1 cellular context compared by ENCODE assay signal in the genomic region with DNA sequence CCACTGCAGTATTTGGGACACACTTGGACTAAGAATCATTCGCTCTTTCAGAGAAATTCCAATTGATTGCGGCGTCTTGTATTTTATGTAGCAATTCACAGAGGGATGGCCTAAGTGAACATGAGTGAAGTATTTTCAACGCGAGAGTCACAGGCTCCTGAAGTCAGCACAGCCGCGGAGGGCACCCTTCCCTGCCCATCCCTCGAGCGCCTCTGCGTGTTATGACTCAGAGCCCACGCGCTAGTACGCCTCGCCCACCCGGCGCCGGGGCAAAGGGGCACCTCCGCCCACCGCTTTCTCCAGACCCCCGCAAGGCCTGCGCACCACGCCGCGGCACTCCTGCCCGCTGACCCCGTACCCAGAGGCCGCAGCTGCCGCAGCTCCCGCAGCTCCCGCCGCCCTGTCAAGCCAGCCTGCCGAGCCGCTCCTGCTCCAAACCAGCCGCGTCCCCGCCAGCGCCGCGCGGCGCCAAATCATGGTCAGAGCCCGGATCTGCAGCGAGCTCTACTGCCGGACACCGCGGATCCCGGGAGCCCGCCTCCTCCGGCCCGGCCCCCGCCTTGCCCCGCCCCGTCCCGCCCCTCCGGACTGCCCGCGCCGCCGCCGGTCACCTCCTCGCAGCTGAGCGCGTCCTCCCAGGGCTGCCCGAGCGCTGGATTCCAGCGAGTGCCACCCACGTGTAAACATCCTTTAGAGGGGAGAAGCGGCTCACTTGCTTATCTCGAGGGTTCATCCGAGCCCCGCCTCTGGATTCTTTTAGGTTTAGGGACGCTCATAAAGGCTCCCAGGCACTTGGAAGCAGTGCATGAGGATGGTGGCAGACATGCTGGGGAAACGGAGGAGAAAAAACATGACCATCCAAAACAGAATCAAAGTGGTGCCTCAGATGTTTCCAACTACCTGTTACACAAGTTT.
TF ChIP-seq lines count a peak whose summit lies in the region.

A gene with protein sequence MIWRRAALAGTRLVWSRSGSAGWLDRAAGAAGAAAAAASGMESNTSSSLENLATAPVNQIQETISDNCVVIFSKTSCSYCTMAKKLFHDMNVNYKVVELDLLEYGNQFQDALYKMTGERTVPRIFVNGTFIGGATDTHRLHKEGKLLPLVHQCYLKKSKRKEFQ (minus strand): TSS at position 509 of the 915 bp plus-strand sequence. CDS start 32 bp downstream, at position 477.

TF ChIP-seq in HepG2, 621 proteins besides CTCF, POLR2A, EP300 and RAD21 (continued from another document and continues in another):
- TF ChIP-seq, protein P1, sequence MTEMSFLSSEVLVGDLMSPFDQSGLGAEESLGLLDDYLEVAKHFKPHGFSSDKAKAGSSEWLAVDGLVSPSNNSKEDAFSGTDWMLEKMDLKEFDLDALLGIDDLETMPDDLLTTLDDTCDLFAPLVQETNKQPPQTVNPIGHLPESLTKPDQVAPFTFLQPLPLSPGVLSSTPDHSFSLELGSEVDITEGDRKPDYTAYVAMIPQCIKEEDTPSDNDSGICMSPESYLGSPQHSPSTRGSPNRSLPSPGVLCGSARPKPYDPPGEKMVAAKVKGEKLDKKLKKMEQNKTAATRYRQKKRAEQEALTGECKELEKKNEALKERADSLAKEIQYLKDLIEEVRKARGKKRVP (CRISPR knock-in tag; IDR thresholded peaks at IDR 0.05): peak in 1 of 2 experiments; percentile 14; a peak in 1 of 4 replicates
- TF ChIP-seq ZFYVE20 (CRISPR knock-in tag; IDR thresholded peaks at IDR 0.05; ENCODE audit: borderline replicate concordance, low read depth): no peak
- TF ChIP-seq, protein P2, sequence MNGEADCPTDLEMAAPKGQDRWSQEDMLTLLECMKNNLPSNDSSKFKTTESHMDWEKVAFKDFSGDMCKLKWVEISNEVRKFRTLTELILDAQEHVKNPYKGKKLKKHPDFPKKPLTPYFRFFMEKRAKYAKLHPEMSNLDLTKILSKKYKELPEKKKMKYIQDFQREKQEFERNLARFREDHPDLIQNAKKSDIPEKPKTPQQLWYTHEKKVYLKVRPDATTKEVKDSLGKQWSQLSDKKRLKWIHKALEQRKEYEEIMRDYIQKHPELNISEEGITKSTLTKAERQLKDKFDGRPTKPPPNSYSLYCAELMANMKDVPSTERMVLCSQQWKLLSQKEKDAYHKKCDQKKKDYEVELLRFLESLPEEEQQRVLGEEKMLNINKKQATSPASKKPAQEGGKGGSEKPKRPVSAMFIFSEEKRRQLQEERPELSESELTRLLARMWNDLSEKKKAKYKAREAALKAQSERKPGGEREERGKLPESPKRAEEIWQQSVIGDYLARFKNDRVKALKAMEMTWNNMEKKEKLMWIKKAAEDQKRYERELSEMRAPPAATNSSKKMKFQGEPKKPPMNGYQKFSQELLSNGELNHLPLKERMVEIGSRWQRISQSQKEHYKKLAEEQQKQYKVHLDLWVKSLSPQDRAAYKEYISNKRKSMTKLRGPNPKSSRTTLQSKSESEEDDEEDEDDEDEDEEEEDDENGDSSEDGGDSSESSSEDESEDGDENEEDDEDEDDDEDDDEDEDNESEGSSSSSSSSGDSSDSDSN (CRISPR knock-in tag; IDR thresholded peaks at IDR 0.05): peak; percentile 89; the same call in 1 of the 2 replicates
- no peak for TF ChIP-seq ZNF30 (CRISPR knock-in tag; IDR thresholded peaks at IDR 0.05)
- TF ChIP-seq, protein P3, sequence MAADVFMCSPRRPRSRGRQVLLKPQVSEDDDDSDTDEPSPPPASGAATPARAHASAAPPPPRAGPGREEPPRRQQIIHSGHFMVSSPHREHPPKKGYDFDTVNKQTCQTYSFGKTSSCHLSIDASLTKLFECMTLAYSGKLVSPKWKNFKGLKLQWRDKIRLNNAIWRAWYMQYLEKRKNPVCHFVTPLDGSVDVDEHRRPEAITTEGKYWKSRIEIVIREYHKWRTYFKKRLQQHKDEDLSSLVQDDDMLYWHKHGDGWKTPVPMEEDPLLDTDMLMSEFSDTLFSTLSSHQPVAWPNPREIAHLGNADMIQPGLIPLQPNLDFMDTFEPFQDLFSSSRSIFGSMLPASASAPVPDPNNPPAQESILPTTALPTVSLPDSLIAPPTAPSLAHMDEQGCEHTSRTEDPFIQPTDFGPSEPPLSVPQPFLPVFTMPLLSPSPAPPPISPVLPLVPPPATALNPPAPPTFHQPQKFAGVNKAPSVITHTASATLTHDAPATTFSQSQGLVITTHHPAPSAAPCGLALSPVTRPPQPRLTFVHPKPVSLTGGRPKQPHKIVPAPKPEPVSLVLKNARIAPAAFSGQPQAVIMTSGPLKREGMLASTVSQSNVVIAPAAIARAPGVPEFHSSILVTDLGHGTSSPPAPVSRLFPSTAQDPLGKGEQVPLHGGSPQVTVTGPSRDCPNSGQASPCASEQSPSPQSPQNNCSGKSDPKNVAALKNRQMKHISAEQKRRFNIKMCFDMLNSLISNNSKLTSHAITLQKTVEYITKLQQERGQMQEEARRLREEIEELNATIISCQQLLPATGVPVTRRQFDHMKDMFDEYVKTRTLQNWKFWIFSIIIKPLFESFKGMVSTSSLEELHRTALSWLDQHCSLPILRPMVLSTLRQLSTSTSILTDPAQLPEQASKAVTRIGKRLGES (CRISPR knock-in tag; IDR thresholded peaks at IDR 0.05; ENCODE audit: borderline replicate concordance): peak; percentile 53; the same call in 1 of the 2 replicates
- no peak; the same call in 1 of the 2 replicates for TF ChIP-seq ZNF367 (CRISPR knock-in tag; IDR thresholded peaks at IDR 0.05; ENCODE audit: borderline replicate concordance)
- no peak for TF ChIP-seq ZIK1 (CRISPR knock-in tag; IDR thresholded peaks at IDR 0.05; ENCODE audit: borderline replicate concordance, low read depth)
- peak; percentile 14; the same call in 1 of the 2 replicates for TF ChIP-seq ZNF263 (CRISPR knock-in tag; IDR thresholded peaks at IDR 0.05)
- TF ChIP-seq, protein P4, sequence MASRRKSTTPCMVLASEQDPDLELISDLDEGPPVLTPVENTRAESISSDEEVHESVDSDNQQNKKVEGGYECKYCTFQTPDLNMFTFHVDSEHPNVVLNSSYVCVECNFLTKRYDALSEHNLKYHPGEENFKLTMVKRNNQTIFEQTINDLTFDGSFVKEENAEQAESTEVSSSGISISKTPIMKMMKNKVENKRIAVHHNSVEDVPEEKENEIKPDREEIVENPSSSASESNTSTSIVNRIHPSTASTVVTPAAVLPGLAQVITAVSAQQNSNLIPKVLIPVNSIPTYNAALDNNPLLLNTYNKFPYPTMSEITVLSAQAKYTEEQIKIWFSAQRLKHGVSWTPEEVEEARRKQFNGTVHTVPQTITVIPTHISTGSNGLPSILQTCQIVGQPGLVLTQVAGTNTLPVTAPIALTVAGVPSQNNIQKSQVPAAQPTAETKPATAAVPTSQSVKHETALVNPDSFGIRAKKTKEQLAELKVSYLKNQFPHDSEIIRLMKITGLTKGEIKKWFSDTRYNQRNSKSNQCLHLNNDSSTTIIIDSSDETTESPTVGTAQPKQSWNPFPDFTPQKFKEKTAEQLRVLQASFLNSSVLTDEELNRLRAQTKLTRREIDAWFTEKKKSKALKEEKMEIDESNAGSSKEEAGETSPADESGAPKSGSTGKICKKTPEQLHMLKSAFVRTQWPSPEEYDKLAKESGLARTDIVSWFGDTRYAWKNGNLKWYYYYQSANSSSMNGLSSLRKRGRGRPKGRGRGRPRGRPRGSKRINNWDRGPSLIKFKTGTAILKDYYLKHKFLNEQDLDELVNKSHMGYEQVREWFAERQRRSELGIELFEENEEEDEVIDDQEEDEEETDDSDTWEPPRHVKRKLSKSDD (CRISPR knock-in tag; IDR thresholded peaks at IDR 0.05; ENCODE audit: low read depth): peak; percentile 23; the same call in 1 of the 2 replicates
- TF ChIP-seq, protein P5, sequence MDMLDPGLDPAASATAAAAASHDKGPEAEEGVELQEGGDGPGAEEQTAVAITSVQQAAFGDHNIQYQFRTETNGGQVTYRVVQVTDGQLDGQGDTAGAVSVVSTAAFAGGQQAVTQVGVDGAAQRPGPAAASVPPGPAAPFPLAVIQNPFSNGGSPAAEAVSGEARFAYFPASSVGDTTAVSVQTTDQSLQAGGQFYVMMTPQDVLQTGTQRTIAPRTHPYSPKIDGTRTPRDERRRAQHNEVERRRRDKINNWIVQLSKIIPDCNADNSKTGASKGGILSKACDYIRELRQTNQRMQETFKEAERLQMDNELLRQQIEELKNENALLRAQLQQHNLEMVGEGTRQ (IDR thresholded peaks at IDR 0.05; ENCODE audit: low read depth, low read length): no peak
- TF ChIP-seq, protein P5 (CRISPR knock-in tag; IDR thresholded peaks at IDR 0.05; ENCODE audit: borderline replicate concordance): no peak; the same call in 1 of the 2 replicates
- TF ChIP-seq, protein P6, sequence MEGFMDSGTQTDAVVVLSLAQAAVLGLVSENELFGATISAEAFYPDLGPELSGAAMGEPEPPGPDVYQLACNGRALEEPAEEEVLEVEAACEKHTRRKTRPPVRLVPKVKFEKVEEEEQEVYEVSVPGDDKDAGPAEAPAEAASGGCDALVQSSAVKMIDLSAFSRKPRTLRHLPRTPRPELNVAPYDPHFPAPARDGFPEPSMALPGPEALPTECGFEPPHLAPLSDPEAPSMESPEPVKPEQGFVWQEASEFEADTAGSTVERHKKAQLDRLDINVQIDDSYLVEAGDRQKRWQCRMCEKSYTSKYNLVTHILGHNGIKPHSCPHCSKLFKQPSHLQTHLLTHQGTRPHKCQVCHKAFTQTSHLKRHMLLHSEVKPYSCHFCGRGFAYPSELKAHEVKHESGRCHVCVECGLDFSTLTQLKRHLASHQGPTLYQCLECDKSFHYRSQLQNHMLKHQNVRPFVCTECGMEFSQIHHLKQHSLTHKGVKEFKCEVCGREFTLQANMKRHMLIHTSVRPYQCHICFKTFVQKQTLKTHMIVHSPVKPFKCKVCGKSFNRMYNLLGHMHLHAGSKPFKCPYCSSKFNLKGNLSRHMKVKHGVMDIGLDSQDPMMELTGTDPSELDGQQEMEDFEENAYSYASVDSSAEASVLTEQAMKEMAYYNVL (CRISPR knock-in tag; IDR thresholded peaks at IDR 0.05; ENCODE audit: borderline replicate concordance): no peak; the same call in 1 of the 2 replicates
- TF ChIP-seq ATF1 (CRISPR knock-in tag; IDR thresholded peaks at IDR 0.05): no peak
- TF ChIP-seq, protein P7, sequence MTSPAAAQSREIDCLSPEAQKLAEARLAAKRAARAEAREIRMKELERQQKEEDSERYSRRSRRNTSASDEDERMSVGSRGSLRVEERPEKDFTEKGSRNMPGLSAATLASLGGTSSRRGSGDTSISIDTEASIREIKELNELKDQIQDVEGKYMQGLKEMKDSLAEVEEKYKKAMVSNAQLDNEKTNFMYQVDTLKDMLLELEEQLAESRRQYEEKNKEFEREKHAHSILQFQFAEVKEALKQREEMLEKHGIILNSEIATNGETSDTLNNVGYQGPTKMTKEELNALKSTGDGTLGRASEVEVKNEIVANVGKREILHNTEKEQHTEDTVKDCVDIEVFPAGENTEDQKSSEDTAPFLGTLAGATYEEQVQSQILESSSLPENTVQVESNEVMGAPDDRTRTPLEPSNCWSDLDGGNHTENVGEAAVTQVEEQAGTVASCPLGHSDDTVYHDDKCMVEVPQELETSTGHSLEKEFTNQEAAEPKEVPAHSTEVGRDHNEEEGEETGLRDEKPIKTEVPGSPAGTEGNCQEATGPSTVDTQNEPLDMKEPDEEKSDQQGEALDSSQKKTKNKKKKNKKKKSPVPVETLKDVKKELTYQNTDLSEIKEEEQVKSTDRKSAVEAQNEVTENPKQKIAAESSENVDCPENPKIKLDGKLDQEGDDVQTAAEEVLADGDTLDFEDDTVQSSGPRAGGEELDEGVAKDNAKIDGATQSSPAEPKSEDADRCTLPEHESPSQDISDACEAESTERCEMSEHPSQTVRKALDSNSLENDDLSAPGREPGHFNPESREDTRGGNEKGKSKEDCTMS (CRISPR knock-in tag; conservative IDR thresholded peaks at IDR 0.05): no peak
- no peak for TF ChIP-seq IKZF1 (IDR thresholded peaks at IDR 0.05)
- TF ChIP-seq MAZ (IDR thresholded peaks at IDR 0.05; ENCODE audit: borderline replicate concordance, low read depth, low read length): 0 out of 2 replicates have a peak, but pooled peaks have one; percentile 48
- peak; percentile 65; the same call in 1 of the 2 replicates for TF ChIP-seq MAZ (CRISPR knock-in tag; IDR thresholded peaks at IDR 0.05; ENCODE audit: low read depth)
- 0 out of 2 replicates have a peak, but pooled peaks have one; percentile 48 for TF ChIP-seq ZNF333 (CRISPR knock-in tag; IDR thresholded peaks at IDR 0.05; ENCODE audit: borderline replicate concordance)
- no peak for TF ChIP-seq CREB1 (IDR thresholded peaks at IDR 0.05)
- no peak for TF ChIP-seq CREB1 (CRISPR knock-in tag; IDR thresholded peaks at IDR 0.05)
- TF ChIP-seq SIX1 (CRISPR knock-in tag; IDR thresholded peaks at IDR 0.05; ENCODE audit: borderline replicate concordance): no peak
- TF ChIP-seq CHCHD3 (CRISPR knock-in tag; IDR thresholded peaks at IDR 0.05): no peak
